22 cellular contexts compared by ENCODE assay signal in the genomic region with DNA sequence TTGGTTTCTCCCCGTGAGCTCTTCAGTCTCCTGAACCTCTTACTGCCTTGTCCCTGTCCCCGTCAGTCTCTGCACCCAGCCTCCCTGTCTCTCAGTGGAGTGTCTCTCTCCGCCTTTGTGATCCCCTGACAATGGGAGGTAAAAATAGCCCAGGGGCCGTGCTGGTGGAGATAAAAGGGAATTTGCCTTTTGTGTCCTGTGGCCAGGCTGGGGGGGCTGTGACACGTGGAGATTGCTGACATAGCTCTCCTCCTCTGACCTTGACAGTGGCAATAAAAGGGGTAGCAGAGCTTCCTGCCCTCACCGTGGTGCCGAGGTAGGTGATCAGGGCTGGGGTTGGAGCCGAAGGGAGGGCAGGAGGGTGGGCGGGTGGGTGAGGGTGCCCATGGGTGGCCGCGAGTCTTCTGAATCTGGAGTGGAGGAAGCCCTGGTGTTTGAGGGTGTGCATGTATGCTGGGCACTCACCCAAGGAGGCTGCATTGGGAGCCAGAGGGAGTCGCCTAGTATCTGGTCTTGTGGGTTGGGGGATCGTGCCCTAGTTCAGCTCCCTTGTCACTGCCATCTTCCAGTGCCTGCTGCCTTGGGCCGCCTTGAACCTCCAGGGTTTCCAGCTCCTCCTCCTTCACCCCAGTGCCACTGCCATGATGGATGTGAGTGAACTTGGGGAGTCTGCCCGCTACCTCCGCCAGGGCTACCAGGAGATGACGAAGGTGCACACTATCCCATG. TPM values are rescaled to one million over a fixed set of nuclear protein-coding genes. Genes with fewer than 3 reads are reported as not detected.
A peak's percentile ranks its signal among the peaks of the same experiment; 100 is the strongest.
DNase-seq lines count a peak whose midpoint lies in the region; ATAC-seq and TF ChIP-seq lines count a peak whose summit lies in the region.
"Had no signal": no experiment of that assay in that cellular context is flagged by ENCODE, and none has a peak within 500 bp of the region (broad histone marks: within the 10 kb centered on the region; RNA-seq: fewer than 3 reads in every experiment).

No MANE protein-coding gene starts in this region.

- TF ChIP-seq POLR2A in gastrocnemius medialis (IDR thresholded peaks at IDR 0.05), result no peak

- H3K4me1 ChIP-seq in HAP-1, result peaks cover 21% of the 10 kb centered on the region
- H3K4me1 ChIP-seq in left ventricle myocardium inferior, result peaks cover 29% of the 10 kb centered on the region
- H3K4me1 ChIP-seq in gastrocnemius medialis, result peaks cover 27 to 28% of the 10 kb centered on the region in 2 donors

- H3K36me3 ChIP-seq in HAP-1 (replicated peaks) (no peaks in the 10 kb centered on the region), left ventricle myocardium inferior (peaks cover 7% of the 10 kb centered on the region), gastrocnemius medialis (no peaks in the 10 kb centered on the region)
- H3K36me3 ChIP-seq: MG63, transverse colon had no signal

- no peak for TF ChIP-seq CTCF in left ventricle myocardium inferior (IDR thresholded peaks at IDR 0.05; ENCODE audit: borderline replicate concordance)
- TF ChIP-seq CTCF in gastrocnemius medialis (IDR thresholded peaks at IDR 0.05 in 4 of 5, conservative IDR thresholded peaks at IDR 0.05 in 1 of 5), result no peak

- peak; percentile 72 to 82 for DNase-seq in HAP-1 (ENCODE audit: low spot score in 2 of 2)
- peak; percentile 83 for DNase-seq in SW480 (ENCODE audit: low spot score)
- peak; percentile 80 for DNase-seq in left ventricle myocardium inferior
- peak in 1 of 2 donors; percentile 38 for DNase-seq in gastrocnemius medialis
- DNase-seq in glomerular visceral epithelial cell (ENCODE audit: extremely low spot score), result no peak
- DNase-seq in HT-29 (ENCODE audit: low spot score), result no peak
- DNase-seq: activated CD4-positive, alpha-beta T cell treated with anti-CD3 and anti-CD28 coated beads, Interleukin-2, amount 50 U/mL, for 1 hour; activated naive CD4-positive, alpha-beta T cell treated with anti-CD3 and anti-CD28 coated beads, Interleukin-2, amount 50 U/mL, for 16 hours; amygdala; C1 segment of cervical spinal cord; dermis blood vessel endothelial cell; HFFc6; KBM-7; MG63; NCI-H1417 treated with DMSO at 0.1 percent for 48 hours; NCI-H524; stimulated activated naive CD8-positive, alpha-beta T cell treated with anti-CD3 and anti-CD28 coated beads, Interleukin-15, amount 100 ng/mL, for 72 hours; T-helper 9 cell; transverse colon had no signal

- no peaks in the 10 kb centered on the region for H3K27me3 ChIP-seq in HAP-1 (ENCODE audit: low read depth)
- no peaks in the 10 kb centered on the region for H3K27me3 ChIP-seq in left ventricle myocardium inferior (ENCODE audit: low read depth)
- H3K27me3 ChIP-seq in gastrocnemius medialis, result no peaks in the 10 kb centered on the region

- ATAC-seq in gastrocnemius medialis (peak in 1 of 2 donors; percentile 6), HG02840 (IDR thresholded peaks at IDR 0.05; ENCODE audit: low FRiP score, unreplicated experiment) (no peak), GM19455 (IDR thresholded peaks at IDR 0.05; ENCODE audit: unreplicated experiment) (no peak)
- ATAC-seq: stimulated activated naive CD8-positive, alpha-beta T cell treated with anti-CD3 and anti-CD28 coated beads, Interleukin-15, amount 100 ng/mL, for 72 hours had no signal

- in situ Hi-C loops in HAP-1 (cut with MboI; ENCODE audit: low sequenced_read_pairs), result no loop called here
- in situ Hi-C loops in gastrocnemius medialis (cut with MboI; ENCODE audit: low sequenced_read_pairs in 4 of 4), result no loop called here

- H3K27ac ChIP-seq in left ventricle myocardium inferior (replicated peaks) (peak overlapping the region; percentile 93), gastrocnemius medialis (peak overlapping the region; percentile 89 to 99 (median 94))
- H3K27ac ChIP-seq: transverse colon had no signal

- intact Hi-C loops in left ventricle myocardium inferior (cut with micrococcal nuclease) (no loop called here), gastrocnemius medialis (cut with DNase I; ENCODE audit: low total_unique reads) (loop anchor here (2.0 kb wide), 2 partner anchors 31 to 43 kb away; no protein-coding TSS in a partner anchor)

- H3K4me3 ChIP-seq in HAP-1, result no peak overlapping the region
- H3K4me3 ChIP-seq in left ventricle myocardium inferior, result peak overlapping the region; percentile 72
- no peak overlapping the region for H3K4me3 ChIP-seq in gastrocnemius medialis
- H3K4me3 ChIP-seq: MG63, transverse colon had no signal

- H3K9me3 ChIP-seq in HAP-1 (no peaks in the 10 kb centered on the region), left ventricle myocardium inferior (replicated peaks) (no peaks in the 10 kb centered on the region), gastrocnemius medialis (no peaks in the 10 kb centered on the region)
- H3K9me3 ChIP-seq: MG63, transverse colon had no signal

RNA-seq across cellular contexts. Expression of a gene that starts 21.9 kb away (rescaled TPM):
- 253 TPM for total RNA-seq in left ventricle myocardium inferior
- total RNA-seq in gastrocnemius medialis, result 1 to 10 TPM; 1.6 to 8.5 (median 3.3) TPM
- 0.08 and 0.15 TPM in 2 replicates for total RNA-seq in HT-29 (2014; rRNA removed; shearing (Covaris generic))
- total RNA-seq: Daoy had no signal

RNA-seq across cellular contexts. Expression of a gene that starts 21.9 kb away (rescaled TPM):
- 17.2 TPM for total RNA-seq in left ventricle myocardium inferior
- total RNA-seq in gastrocnemius medialis, result 10 to 100 TPM; 14.1 to 33.0 (median 23.8) TPM
- total RNA-seq in HT-29 (2014; rRNA removed; shearing (Covaris generic)), result 80.8 and 88.6 TPM in 2 replicates

Comparison
In these comparisons a context has a peak if more than half of its experiments do, and no peak if none do; other contexts are left out.
1. DNase-seq: peak in HAP-1 (2 of 2), SW480 (single experiment) and left ventricle myocardium inferior (single experiment); none in glomerular visceral epithelial cell (single experiment) and HT-29 (single experiment).
2. RNA of a gene that starts 21.9 kb away (total RNA-seq): 253 TPM in left ventricle myocardium inferior (single experiment); 1.6 to 8.5 TPM in gastrocnemius medialis and 0.08 to 0.15 TPM in HT-29; every median in the first group is over 10 times any median in the second.